ENCODE assay signal across 17 cellular contexts in genomic region chr5:179724163-179724562, GRCh38. TPM values are rescaled to one million over a fixed set of nuclear protein-coding genes. Genes with fewer than 3 reads are reported as not detected.
DNase-seq lines count a peak whose midpoint lies in the region; ATAC-seq and TF ChIP-seq lines count a peak whose summit lies in the region.
"Had no signal": no experiment of that assay in that cellular context is flagged by ENCODE, and none has a peak within 500 bp of the region (broad histone marks: within the 10 kb centered on the region; RNA-seq: fewer than 3 reads in every experiment).

No MANE protein-coding gene starts in this region.

- H3K36me3 ChIP-seq in SJCRH30 = peaks cover 99% of the 10 kb centered on the region

- no peak overlapping the region for H3K4me3 ChIP-seq in SJCRH30

- peak overlapping the region; percentile 31 to 48 for H3K27ac Mint-ChIP-seq in stimulated activated naive CD8-positive, alpha-beta T cell treated with anti-CD3 and anti-CD28 coated beads, Interleukin-15, amount 100 ng/mL, for 72 hours
- H3K27ac Mint-ChIP-seq in activated T-helper 17 cell treated with anti-CD3 and anti-CD28 coated beads, Interleukin-2, amount 50 U/mL, for 72 hours = peak overlapping the region; percentile 77
- peak overlapping the region in 4 of 6 donors; percentile 12 to 75 (median 37) for H3K27ac Mint-ChIP-seq in immature natural killer cell
- H3K27ac Mint-ChIP-seq: B cell had no signal

- H3K4me1 Mint-ChIP-seq in stimulated activated naive CD8-positive, alpha-beta T cell treated with anti-CD3 and anti-CD28 coated beads, Interleukin-15, amount 100 ng/mL, for 72 hours = no peaks in the 10 kb centered on the region
- peaks cover 14% of the 10 kb centered on the region for H3K4me1 Mint-ChIP-seq in activated T-helper 17 cell treated with anti-CD3 and anti-CD28 coated beads, Interleukin-2, amount 50 U/mL, for 72 hours
- peaks cover 0 to 11% of the 10 kb centered on the region in 2 donors for H3K4me1 Mint-ChIP-seq in immature natural killer cell
- H3K4me1 Mint-ChIP-seq: H9 had no signal

- no peak overlapping the region for H3K27ac ChIP-seq in SJCRH30

- H3K9me3 Mint-ChIP-seq in stimulated activated naive CD8-positive, alpha-beta T cell treated with anti-CD3 and anti-CD28 coated beads, Interleukin-15, amount 100 ng/mL, for 72 hours = no peaks in the 10 kb centered on the region
- no peaks in the 10 kb centered on the region for H3K9me3 Mint-ChIP-seq in activated T-helper 17 cell treated with anti-CD3 and anti-CD28 coated beads, Interleukin-2, amount 50 U/mL, for 72 hours
- no peaks in the 10 kb centered on the region for H3K9me3 Mint-ChIP-seq in immature natural killer cell
- H3K9me3 Mint-ChIP-seq: CD4-positive, alpha-beta memory T cell; H9 had no signal

- no peak overlapping the region for H3K4me3 Mint-ChIP-seq in stimulated activated naive CD8-positive, alpha-beta T cell treated with anti-CD3 and anti-CD28 coated beads, Interleukin-15, amount 100 ng/mL, for 72 hours
- H3K4me3 Mint-ChIP-seq in activated T-helper 17 cell treated with anti-CD3 and anti-CD28 coated beads, Interleukin-2, amount 50 U/mL, for 72 hours = no peak overlapping the region
- no peak overlapping the region for H3K4me3 Mint-ChIP-seq in immature natural killer cell
- H3K4me3 Mint-ChIP-seq: B cell; CD4-positive, alpha-beta memory T cell; H9 had no signal

- DNase-seq in stimulated activated naive CD8-positive, alpha-beta T cell treated with anti-CD3 and anti-CD28 coated beads, Interleukin-15, amount 100 ng/mL, for 72 hours = no peak
- DNase-seq in stimulated activated naive CD8-positive, alpha-beta T cell treated with anti-CD3 and anti-CD28 coated beads, Interleukin-15, Interleukin-2, amounts not matched to agents 100 U/mL and 50 U/mL, for 24 hours = no peak
- DNase-seq in immature natural killer cell (no peak), SJCRH30 (no peak)
- DNase-seq: CD4-positive, alpha-beta memory T cell; H9; Karpas-422; MM.1S; NCI-H1105; NCI-H187; NCI-H446; NCI-H748 treated with DMSO at 0.1 percent for 48 hours; PC-3 had no signal

- no peaks in the 10 kb centered on the region for H3K9me3 ChIP-seq in SJCRH30 (replicated peaks)

- no peak for ATAC-seq in stimulated activated naive CD8-positive, alpha-beta T cell treated with anti-CD3 and anti-CD28 coated beads, Interleukin-15, amount 100 ng/mL, for 72 hours
- no peak for ATAC-seq in stimulated activated naive CD8-positive, alpha-beta T cell treated with anti-CD3 and anti-CD28 coated beads, Interleukin-15, Interleukin-2, amounts not matched to agents 100 U/mL and 50 U/mL, for 24 hours
- no peak for ATAC-seq in activated T-helper 17 cell treated with anti-CD3 and anti-CD28 coated beads, Interleukin-2, amount 50 U/mL, for 72 hours (replicated peaks)
- ATAC-seq in HG02610 (IDR thresholded peaks at IDR 0.05; ENCODE audit: unreplicated experiment) (no peak), SK-N-SH treated with all-trans-retinoic acid at 6 μM for 48 hours (no peak)
- ATAC-seq: PC-3 had no signal

- H3K36me3 Mint-ChIP-seq in activated T-helper 17 cell treated with anti-CD3 and anti-CD28 coated beads, Interleukin-2, amount 50 U/mL, for 72 hours (ENCODE audit: low read depth) = peaks cover 98% of the 10 kb centered on the region
- H3K36me3 Mint-ChIP-seq in immature natural killer cell = peaks cover 29 to 67% (median 48%) of the 10 kb centered on the region in 3 donors

- H3K27me3 ChIP-seq in SJCRH30 = no peaks in the 10 kb centered on the region

- H3K4me1 ChIP-seq in SJCRH30 = no peaks in the 10 kb centered on the region

- H3K27me3 Mint-ChIP-seq in stimulated activated naive CD8-positive, alpha-beta T cell treated with anti-CD3 and anti-CD28 coated beads, Interleukin-15, amount 100 ng/mL, for 72 hours = no peaks in the 10 kb centered on the region
- no peaks in the 10 kb centered on the region for H3K27me3 Mint-ChIP-seq in activated T-helper 17 cell treated with anti-CD3 and anti-CD28 coated beads, Interleukin-2, amount 50 U/mL, for 72 hours
- peaks cover 0 to 2% (median 0%) of the 10 kb centered on the region in 3 donors for H3K27me3 Mint-ChIP-seq in immature natural killer cell (ENCODE audit: low read depth in 3 of 3)
- H3K27me3 Mint-ChIP-seq: B cell; CD4-positive, alpha-beta memory T cell had no signal

TF ChIP-seq in SK-N-SH treated with all-trans-retinoic acid at 6 μM for 48 hours, 23 proteins besides CTCF, POLR2A, EP300 and RAD21:
- TF ChIP-seq ESRRG (CRISPR knock-in tag; IDR thresholded peaks at IDR 0.05) (no peak), ZFP30 (CRISPR knock-in tag; IDR thresholded peaks at IDR 0.05) (no peak), CSRNP3 (CRISPR knock-in tag; IDR thresholded peaks at IDR 0.05) (no peak), ARNTL (CRISPR knock-in tag; IDR thresholded peaks at IDR 0.05; ENCODE audit: borderline replicate concordance, low read depth) (no peak), BACH2 (CRISPR knock-in tag; IDR thresholded peaks at IDR 0.05; ENCODE audit: borderline replicate concordance) (no peak), ZNF8 (CRISPR knock-in tag; IDR thresholded peaks at IDR 0.05) (no peak), ZFP3 (CRISPR knock-in tag; IDR thresholded peaks at IDR 0.05) (no peak), TCF4 (CRISPR knock-in tag; IDR thresholded peaks at IDR 0.05; ENCODE audit: borderline replicate concordance) (no peak), TOX (CRISPR knock-in tag; IDR thresholded peaks at IDR 0.05; ENCODE audit: borderline replicate concordance) (no peak), ISL1 (CRISPR knock-in tag; IDR thresholded peaks at IDR 0.05) (no peak), ZC3H10 (CRISPR knock-in tag; IDR thresholded peaks at IDR 0.05) (no peak), SNAI2 (CRISPR knock-in tag; IDR thresholded peaks at IDR 0.05) (no peak), ZNF565 (CRISPR knock-in tag; conservative IDR thresholded peaks at IDR 0.05; ENCODE audit: low read depth) (no peak), POU6F1 (CRISPR knock-in tag; IDR thresholded peaks at IDR 0.05; ENCODE audit: borderline replicate concordance, low read depth) (no peak), ZNF70 (CRISPR knock-in tag; IDR thresholded peaks at IDR 0.05) (no peak), PATZ1 (CRISPR knock-in tag; IDR thresholded peaks at IDR 0.05; ENCODE audit: borderline replicate concordance) (no peak), GLIS3 (CRISPR knock-in tag; IDR thresholded peaks at IDR 0.05) (no peak), PPARA (CRISPR knock-in tag; IDR thresholded peaks at IDR 0.05; ENCODE audit: borderline replicate concordance) (no peak), OSR1 (CRISPR knock-in tag; IDR thresholded peaks at IDR 0.05) (no peak)

RNA-seq across cellular contexts. Expression of gene MAML1, which starts 8.5 kb away (rescaled TPM):
- total RNA-seq in activated T-helper 17 cell treated with anti-CD3 and anti-CD28 coated beads, Interleukin-2, amount 50 U/mL, for 72 hours = 10 to 100 TPM; 26.7 to 42.4 TPM
- polyA plus RNA-seq in immature natural killer cell = 1 to 10 TPM in 2 of 3 donors, under 1 TPM in 1; 0.59 to 8.5 (median 1.5) TPM
- 25.0 and 25.1 TPM in 2 replicates for total RNA-seq in SJCRH30 (2014; rRNA removed; shearing (Covaris generic))

RNA-seq across cellular contexts. Expression of gene CANX, which starts 25.4 kb away (rescaled TPM):
- 100 to 1,000 TPM; 605 to 614 TPM for total RNA-seq in activated T-helper 17 cell treated with anti-CD3 and anti-CD28 coated beads, Interleukin-2, amount 50 U/mL, for 72 hours
- polyA plus RNA-seq in immature natural killer cell = 100 to 1,000 TPM; 240 to 326 (median 325) TPM
- 453 and 506 TPM in 2 replicates for total RNA-seq in SJCRH30 (2014; rRNA removed; shearing (Covaris generic))

RNA-seq across cellular contexts. Expression of gene CBY3, which starts 43.3 kb away (rescaled TPM):
- not detected for total RNA-seq in activated T-helper 17 cell treated with anti-CD3 and anti-CD28 coated beads, Interleukin-2, amount 50 U/mL, for 72 hours
- polyA plus RNA-seq in immature natural killer cell = 1 to 10 TPM in 1 of 3 donors, under 1 TPM in 2; 0.56 to 1.3 (median 0.86) TPM
- total RNA-seq in SJCRH30 (2014; rRNA removed; shearing (Covaris generic)) = not detected in 2 replicates
